Comparison of ENCODE assay signal across 3 cellular contexts in the genomic region with DNA sequence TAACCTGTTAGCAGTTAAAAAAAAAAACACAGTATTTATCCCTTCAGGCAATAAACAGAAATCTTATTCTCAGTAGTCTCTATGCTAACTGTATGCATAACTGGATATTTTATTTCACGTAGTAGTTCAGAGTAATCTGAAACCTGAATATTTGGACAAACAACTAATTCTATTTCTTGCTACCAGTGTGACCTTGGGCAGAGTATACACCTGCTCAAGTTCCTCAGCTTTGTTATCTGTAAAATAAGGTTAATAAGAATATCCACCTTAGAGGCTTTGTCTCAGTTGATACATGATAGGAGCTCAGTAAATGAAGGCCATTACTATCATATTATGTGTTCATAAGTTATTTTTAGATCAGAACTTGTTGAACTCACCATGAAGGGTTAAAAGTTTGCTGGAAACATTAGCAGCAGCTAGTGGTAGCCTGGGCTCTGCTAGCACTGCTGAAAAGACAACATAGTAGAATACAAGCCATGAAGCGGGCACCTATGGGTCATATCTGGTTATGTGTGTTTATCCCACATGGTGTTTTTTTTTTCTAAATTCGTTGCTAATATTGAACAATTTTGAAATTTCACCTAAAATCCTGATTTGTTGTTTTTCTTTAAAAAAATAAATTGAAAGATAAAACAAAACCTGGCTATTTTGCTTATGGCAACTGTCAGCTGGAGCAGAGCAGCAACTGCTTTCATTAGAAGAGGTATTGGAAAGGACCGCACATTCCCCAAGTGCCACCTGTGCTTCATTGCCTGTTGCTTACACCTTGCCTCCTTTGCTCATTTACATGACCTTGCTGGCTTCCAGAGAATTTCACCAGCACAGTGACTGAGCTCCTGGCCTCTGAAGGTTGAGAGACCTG.
TF ChIP-seq lines count a peak whose summit lies in the region.

No MANE protein-coding gene starts in this region.

TF ChIP-seq in SK-N-SH, 30 proteins besides CTCF, POLR2A, EP300 and RAD21 (continues in another document):
- TF ChIP-seq ELF1 (IDR thresholded peaks at IDR 0.05) (no peak), FOSL2 (IDR thresholded peaks at IDR 0.05; ENCODE audit: borderline replicate concordance, low read depth) (no peak), TAF1 (IDR thresholded peaks at IDR 0.05; ENCODE audit: borderline replicate concordance, low read depth, low read length) (no peak), RXRA (IDR thresholded peaks at IDR 0.05; ENCODE audit: borderline replicate concordance, low read depth) (no peak), SMC3 (IDR thresholded peaks at IDR 0.05; ENCODE audit: low read depth, low read length) (no peak), EZH2phosphoT487 (IDR thresholded peaks at IDR 0.05; ENCODE audit: borderline replicate concordance, low read depth) (no peak), NFIC (IDR thresholded peaks at IDR 0.05; ENCODE audit: borderline replicate concordance) (no peak), SIN3A (IDR thresholded peaks at IDR 0.05; ENCODE audit: borderline replicate concordance, low read depth, low read length) (no peak), TCF12 (IDR thresholded peaks at IDR 0.05) (no peak), GABPA (IDR thresholded peaks at IDR 0.05; ENCODE audit: low read depth) (no peak)
- TF ChIP-seq, protein P1, sequence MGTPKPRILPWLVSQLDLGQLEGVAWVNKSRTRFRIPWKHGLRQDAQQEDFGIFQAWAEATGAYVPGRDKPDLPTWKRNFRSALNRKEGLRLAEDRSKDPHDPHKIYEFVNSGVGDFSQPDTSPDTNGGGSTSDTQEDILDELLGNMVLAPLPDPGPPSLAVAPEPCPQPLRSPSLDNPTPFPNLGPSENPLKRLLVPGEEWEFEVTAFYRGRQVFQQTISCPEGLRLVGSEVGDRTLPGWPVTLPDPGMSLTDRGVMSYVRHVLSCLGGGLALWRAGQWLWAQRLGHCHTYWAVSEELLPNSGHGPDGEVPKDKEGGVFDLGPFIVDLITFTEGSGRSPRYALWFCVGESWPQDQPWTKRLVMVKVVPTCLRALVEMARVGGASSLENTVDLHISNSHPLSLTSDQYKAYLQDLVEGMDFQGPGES (IDR thresholded peaks at IDR 0.05; ENCODE audit: low read depth, low read length): no peak
- TF ChIP-seq, protein P2, sequence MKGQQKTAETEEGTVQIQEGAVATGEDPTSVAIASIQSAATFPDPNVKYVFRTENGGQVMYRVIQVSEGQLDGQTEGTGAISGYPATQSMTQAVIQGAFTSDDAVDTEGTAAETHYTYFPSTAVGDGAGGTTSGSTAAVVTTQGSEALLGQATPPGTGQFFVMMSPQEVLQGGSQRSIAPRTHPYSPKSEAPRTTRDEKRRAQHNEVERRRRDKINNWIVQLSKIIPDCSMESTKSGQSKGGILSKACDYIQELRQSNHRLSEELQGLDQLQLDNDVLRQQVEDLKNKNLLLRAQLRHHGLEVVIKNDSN (IDR thresholded peaks at IDR 0.05; ENCODE audit: borderline replicate concordance, low read depth): no peak
- TF ChIP-seq, protein P3, sequence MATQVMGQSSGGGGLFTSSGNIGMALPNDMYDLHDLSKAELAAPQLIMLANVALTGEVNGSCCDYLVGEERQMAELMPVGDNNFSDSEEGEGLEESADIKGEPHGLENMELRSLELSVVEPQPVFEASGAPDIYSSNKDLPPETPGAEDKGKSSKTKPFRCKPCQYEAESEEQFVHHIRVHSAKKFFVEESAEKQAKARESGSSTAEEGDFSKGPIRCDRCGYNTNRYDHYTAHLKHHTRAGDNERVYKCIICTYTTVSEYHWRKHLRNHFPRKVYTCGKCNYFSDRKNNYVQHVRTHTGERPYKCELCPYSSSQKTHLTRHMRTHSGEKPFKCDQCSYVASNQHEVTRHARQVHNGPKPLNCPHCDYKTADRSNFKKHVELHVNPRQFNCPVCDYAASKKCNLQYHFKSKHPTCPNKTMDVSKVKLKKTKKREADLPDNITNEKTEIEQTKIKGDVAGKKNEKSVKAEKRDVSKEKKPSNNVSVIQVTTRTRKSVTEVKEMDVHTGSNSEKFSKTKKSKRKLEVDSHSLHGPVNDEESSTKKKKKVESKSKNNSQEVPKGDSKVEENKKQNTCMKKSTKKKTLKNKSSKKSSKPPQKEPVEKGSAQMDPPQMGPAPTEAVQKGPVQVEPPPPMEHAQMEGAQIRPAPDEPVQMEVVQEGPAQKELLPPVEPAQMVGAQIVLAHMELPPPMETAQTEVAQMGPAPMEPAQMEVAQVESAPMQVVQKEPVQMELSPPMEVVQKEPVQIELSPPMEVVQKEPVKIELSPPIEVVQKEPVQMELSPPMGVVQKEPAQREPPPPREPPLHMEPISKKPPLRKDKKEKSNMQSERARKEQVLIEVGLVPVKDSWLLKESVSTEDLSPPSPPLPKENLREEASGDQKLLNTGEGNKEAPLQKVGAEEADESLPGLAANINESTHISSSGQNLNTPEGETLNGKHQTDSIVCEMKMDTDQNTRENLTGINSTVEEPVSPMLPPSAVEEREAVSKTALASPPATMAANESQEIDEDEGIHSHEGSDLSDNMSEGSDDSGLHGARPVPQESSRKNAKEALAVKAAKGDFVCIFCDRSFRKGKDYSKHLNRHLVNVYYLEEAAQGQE (IDR thresholded peaks at IDR 0.05; ENCODE audit: low read depth, low read length): no peak

TF ChIP-seq in SK-N-SH treated with all-trans-retinoic acid at 6 μM for 48 hours, 23 proteins besides CTCF, POLR2A, EP300 and RAD21:
- TF ChIP-seq ISL1 (CRISPR knock-in tag; IDR thresholded peaks at IDR 0.05) (no peak), RARB (CRISPR knock-in tag; IDR thresholded peaks at IDR 0.05) (no peak), ZFP3 (CRISPR knock-in tag; IDR thresholded peaks at IDR 0.05) (no peak), CSDC2 (CRISPR knock-in tag; IDR thresholded peaks at IDR 0.05) (no peak), ARNTL (CRISPR knock-in tag; IDR thresholded peaks at IDR 0.05; ENCODE audit: borderline replicate concordance, low read depth) (no peak), GLIS3 (CRISPR knock-in tag; IDR thresholded peaks at IDR 0.05) (no peak), ZNF8 (CRISPR knock-in tag; IDR thresholded peaks at IDR 0.05) (no peak), ZFP30 (CRISPR knock-in tag; IDR thresholded peaks at IDR 0.05) (no peak), PPARA (CRISPR knock-in tag; IDR thresholded peaks at IDR 0.05; ENCODE audit: borderline replicate concordance) (no peak), ZC3H10 (CRISPR knock-in tag; IDR thresholded peaks at IDR 0.05) (no peak), ZNF565 (CRISPR knock-in tag; conservative IDR thresholded peaks at IDR 0.05; ENCODE audit: low read depth) (no peak), OSR1 (CRISPR knock-in tag; IDR thresholded peaks at IDR 0.05) (no peak), TCF4 (CRISPR knock-in tag; IDR thresholded peaks at IDR 0.05; ENCODE audit: borderline replicate concordance) (no peak), ESRRG (CRISPR knock-in tag; IDR thresholded peaks at IDR 0.05) (no peak), ZNF70 (CRISPR knock-in tag; IDR thresholded peaks at IDR 0.05) (no peak)
- TF ChIP-seq, protein P4, sequence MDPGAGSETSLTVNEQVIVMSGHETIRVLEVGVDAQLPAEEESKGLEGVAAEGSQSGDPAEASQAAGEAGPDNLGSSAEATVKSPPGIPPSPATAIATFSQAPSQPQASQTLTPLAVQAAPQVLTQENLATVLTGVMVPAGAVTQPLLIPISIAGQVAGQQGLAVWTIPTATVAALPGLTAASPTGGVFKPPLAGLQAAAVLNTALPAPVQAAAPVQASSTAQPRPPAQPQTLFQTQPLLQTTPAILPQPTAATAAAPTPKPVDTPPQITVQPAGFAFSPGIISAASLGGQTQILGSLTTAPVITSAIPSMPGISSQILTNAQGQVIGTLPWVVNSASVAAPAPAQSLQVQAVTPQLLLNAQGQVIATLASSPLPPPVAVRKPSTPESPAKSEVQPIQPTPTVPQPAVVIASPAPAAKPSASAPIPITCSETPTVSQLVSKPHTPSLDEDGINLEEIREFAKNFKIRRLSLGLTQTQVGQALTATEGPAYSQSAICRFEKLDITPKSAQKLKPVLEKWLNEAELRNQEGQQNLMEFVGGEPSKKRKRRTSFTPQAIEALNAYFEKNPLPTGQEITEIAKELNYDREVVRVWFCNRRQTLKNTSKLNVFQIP (CRISPR knock-in tag; IDR thresholded peaks at IDR 0.05; ENCODE audit: borderline replicate concordance, low read depth): no peak
- TF ChIP-seq, protein P5, sequence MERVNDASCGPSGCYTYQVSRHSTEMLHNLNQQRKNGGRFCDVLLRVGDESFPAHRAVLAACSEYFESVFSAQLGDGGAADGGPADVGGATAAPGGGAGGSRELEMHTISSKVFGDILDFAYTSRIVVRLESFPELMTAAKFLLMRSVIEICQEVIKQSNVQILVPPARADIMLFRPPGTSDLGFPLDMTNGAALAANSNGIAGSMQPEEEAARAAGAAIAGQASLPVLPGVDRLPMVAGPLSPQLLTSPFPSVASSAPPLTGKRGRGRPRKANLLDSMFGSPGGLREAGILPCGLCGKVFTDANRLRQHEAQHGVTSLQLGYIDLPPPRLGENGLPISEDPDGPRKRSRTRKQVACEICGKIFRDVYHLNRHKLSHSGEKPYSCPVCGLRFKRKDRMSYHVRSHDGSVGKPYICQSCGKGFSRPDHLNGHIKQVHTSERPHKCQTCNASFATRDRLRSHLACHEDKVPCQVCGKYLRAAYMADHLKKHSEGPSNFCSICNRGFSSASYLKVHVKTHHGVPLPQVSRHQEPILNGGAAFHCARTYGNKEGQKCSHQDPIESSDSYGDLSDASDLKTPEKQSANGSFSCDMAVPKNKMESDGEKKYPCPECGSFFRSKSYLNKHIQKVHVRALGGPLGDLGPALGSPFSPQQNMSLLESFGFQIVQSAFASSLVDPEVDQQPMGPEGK (CRISPR knock-in tag; IDR thresholded peaks at IDR 0.05; ENCODE audit: borderline replicate concordance): no peak
TF ChIP-seq in SK-N-SH treated with all-trans-retinoic acid at 6 μM for 48 hours: peak in this region for 0.

TF ChIP-seq in H1, 55 proteins besides CTCF, POLR2A, EP300 and RAD21:
- TF ChIP-seq TAF1 (IDR thresholded peaks at IDR 0.05; ENCODE audit: low read depth, low read length) (no peak), BCL11A (IDR thresholded peaks at IDR 0.05; ENCODE audit: low read depth in 2 of 2, low read length in 2 of 2) (no peak), TBP (IDR thresholded peaks at IDR 0.05; ENCODE audit: low read depth, low read length) (no peak), TEAD4 (IDR thresholded peaks at IDR 0.05; ENCODE audit: low read depth, low read length) (0 out of 2 replicates have a peak, but pooled peaks have one; percentile 4), CBX5 (IDR thresholded peaks at IDR 0.05; ENCODE audit: low read depth, low read length) (no peak), NRF1 (IDR thresholded peaks at IDR 0.05; ENCODE audit: low read depth, low read length) (no peak), BACH1 (IDR thresholded peaks at IDR 0.05; ENCODE audit: low read length) (no peak)
- TF ChIP-seq, protein P6, sequence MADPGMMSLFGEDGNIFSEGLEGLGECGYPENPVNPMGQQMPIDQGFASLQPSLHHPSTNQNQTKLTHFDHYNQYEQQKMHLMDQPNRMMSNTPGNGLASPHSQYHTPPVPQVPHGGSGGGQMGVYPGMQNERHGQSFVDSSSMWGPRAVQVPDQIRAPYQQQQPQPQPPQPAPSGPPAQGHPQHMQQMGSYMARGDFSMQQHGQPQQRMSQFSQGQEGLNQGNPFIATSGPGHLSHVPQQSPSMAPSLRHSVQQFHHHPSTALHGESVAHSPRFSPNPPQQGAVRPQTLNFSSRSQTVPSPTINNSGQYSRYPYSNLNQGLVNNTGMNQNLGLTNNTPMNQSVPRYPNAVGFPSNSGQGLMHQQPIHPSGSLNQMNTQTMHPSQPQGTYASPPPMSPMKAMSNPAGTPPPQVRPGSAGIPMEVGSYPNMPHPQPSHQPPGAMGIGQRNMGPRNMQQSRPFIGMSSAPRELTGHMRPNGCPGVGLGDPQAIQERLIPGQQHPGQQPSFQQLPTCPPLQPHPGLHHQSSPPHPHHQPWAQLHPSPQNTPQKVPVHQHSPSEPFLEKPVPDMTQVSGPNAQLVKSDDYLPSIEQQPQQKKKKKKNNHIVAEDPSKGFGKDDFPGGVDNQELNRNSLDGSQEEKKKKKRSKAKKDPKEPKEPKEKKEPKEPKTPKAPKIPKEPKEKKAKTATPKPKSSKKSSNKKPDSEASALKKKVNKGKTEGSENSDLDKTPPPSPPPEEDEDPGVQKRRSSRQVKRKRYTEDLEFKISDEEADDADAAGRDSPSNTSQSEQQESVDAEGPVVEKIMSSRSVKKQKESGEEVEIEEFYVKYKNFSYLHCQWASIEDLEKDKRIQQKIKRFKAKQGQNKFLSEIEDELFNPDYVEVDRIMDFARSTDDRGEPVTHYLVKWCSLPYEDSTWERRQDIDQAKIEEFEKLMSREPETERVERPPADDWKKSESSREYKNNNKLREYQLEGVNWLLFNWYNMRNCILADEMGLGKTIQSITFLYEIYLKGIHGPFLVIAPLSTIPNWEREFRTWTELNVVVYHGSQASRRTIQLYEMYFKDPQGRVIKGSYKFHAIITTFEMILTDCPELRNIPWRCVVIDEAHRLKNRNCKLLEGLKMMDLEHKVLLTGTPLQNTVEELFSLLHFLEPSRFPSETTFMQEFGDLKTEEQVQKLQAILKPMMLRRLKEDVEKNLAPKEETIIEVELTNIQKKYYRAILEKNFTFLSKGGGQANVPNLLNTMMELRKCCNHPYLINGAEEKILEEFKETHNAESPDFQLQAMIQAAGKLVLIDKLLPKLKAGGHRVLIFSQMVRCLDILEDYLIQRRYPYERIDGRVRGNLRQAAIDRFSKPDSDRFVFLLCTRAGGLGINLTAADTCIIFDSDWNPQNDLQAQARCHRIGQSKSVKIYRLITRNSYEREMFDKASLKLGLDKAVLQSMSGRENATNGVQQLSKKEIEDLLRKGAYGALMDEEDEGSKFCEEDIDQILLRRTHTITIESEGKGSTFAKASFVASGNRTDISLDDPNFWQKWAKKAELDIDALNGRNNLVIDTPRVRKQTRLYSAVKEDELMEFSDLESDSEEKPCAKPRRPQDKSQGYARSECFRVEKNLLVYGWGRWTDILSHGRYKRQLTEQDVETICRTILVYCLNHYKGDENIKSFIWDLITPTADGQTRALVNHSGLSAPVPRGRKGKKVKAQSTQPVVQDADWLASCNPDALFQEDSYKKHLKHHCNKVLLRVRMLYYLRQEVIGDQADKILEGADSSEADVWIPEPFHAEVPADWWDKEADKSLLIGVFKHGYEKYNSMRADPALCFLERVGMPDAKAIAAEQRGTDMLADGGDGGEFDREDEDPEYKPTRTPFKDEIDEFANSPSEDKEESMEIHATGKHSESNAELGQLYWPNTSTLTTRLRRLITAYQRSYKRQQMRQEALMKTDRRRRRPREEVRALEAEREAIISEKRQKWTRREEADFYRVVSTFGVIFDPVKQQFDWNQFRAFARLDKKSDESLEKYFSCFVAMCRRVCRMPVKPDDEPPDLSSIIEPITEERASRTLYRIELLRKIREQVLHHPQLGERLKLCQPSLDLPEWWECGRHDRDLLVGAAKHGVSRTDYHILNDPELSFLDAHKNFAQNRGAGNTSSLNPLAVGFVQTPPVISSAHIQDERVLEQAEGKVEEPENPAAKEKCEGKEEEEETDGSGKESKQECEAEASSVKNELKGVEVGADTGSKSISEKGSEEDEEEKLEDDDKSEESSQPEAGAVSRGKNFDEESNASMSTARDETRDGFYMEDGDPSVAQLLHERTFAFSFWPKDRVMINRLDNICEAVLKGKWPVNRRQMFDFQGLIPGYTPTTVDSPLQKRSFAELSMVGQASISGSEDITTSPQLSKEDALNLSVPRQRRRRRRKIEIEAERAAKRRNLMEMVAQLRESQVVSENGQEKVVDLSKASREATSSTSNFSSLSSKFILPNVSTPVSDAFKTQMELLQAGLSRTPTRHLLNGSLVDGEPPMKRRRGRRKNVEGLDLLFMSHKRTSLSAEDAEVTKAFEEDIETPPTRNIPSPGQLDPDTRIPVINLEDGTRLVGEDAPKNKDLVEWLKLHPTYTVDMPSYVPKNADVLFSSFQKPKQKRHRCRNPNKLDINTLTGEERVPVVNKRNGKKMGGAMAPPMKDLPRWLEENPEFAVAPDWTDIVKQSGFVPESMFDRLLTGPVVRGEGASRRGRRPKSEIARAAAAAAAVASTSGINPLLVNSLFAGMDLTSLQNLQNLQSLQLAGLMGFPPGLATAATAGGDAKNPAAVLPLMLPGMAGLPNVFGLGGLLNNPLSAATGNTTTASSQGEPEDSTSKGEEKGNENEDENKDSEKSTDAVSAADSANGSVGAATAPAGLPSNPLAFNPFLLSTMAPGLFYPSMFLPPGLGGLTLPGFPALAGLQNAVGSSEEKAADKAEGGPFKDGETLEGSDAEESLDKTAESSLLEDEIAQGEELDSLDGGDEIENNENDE (IDR thresholded peaks at IDR 0.05; ENCODE audit: insufficient replicate concordance, low read length): no peak
TF ChIP-seq in H1: peak in this region for 1.
